18 cellular contexts compared by ENCODE assay signal in genomic region chr6:40688214-40688761, GRCh38.
"Had no signal": no experiment of that assay in that cellular context is flagged by ENCODE, and none has a peak within 500 bp of the region (broad histone marks: within the 10 kb centered on the region; RNA-seq: fewer than 3 reads in every experiment).

No MANE protein-coding gene starts in this region.

- H3K27me3 ChIP-seq: brain microvascular endothelial cell had no signal

- ATAC-seq: activated T-cell treated with anti-CD3 and anti-CD28 coated beads, Interleukin-2, amount 50 U/mL, for 72 hours; effector memory CD8-positive, alpha-beta T cell; natural killer cell had no signal

- DNase-seq: activated CD4-positive, alpha-beta T cell treated with anti-CD3 and anti-CD28 coated beads, Interleukin-2, amount 10 ng/mL, durations not matched to agents 24 days and 14 days; activated CD4-positive, CD25-positive, alpha-beta regulatory T cell; activated CD8-positive, alpha-beta memory T cell treated with anti-CD3 and anti-CD28 coated beads, Interleukin-2, amount 50 U/mL, for 48 hours; activated gamma-delta T cell treated with Interleukin-2 at 50 U/mL for 16 hours; activated T-cell treated with anti-CD3 and anti-CD28 coated beads, Interleukin-2, amount 50 U/mL, for 72 hours; brain microvascular endothelial cell; dermis blood vessel endothelial cell; effector memory CD8-positive, alpha-beta T cell; natural killer cell; nucleus accumbens; posterior cingulate gyrus; retina; stimulated activated CD4-positive, alpha-beta T cell treated with anti-CD3 and anti-CD28 coated beads, Interleukin-4, amount 100 ng/mL, for 4 hours; stimulated activated CD8-positive, alpha-beta memory T cell treated with anti-CD3 and anti-CD28 coated beads, Interleukin-4, amount 100 ng/mL, for 48 hours; stimulated activated naive CD4-positive, alpha-beta T cell treated with Interleukin-2 at 50 U/mL for 16 hours; T-helper 2 cell; trophoblast cell had no signal

- H3K36me3 ChIP-seq: brain microvascular endothelial cell had no signal

- H3K4me3 ChIP-seq: smooth muscle cell had no signal
